In genomic region chr1:146478125-146478720, GRCh38 we compare ENCODE assay signal across 8 cellular contexts.
A peak's percentile ranks its signal among the peaks of the same experiment; 100 is the strongest.
DNase-seq lines count a peak whose midpoint lies in the region; ATAC-seq, FAIRE-seq and TF ChIP-seq lines count a peak whose summit lies in the region.
"Not testable (repeated sequence)": the region's sequence is repeated elsewhere in the genome, so short reads cannot be mapped to it uniquely, and the experiment has no call there.

No MANE protein-coding gene starts in this region.

- not testable (repeated sequence) for H3K4me3 Mint-ChIP-seq in Calu3 (ENCODE audit: low read depth, unreplicated experiment); naive thymus-derived CD8-positive, alpha-beta T cell

- peak; percentile 36 for TF ChIP-seq RAD21 in GM12878 (IDR thresholded peaks at IDR 0.05; ENCODE audit: insufficient read depth, low read depth, low read length)

- in situ Hi-C loops in GM12878 (cut with MboI) = not testable (repeated sequence)

- H3K36me3 Mint-ChIP-seq in Calu3 (ENCODE audit: insufficient read depth, unreplicated experiment); naive thymus-derived CD8-positive, alpha-beta T cell: not testable (repeated sequence)

- intact Hi-C loops in Calu3 (cut with micrococcal nuclease; ENCODE audit: unreplicated experiment); GM12878 (cut with micrococcal nuclease; ENCODE audit: unreplicated experiment); Right ventricle myocardium inferior (cut with DNase I): not testable (repeated sequence)

- RAD21 ChIA-PET in GM12878 (lab: Charles Lee; ENCODE audit: unreplicated experiment) = not testable (repeated sequence)

- peak; percentile 19 for DNase-seq in Calu3
- DNase-seq in HT1080 (ENCODE audit: low read depth) = peak; percentile 22
- DNase-seq in NCI-H69 (lab: John Stamatoyannopoulos, UW) = peak; percentile 22
- not testable (repeated sequence) for DNase-seq in GM12878 (ENCODE audit: low read depth, low spot score); Right ventricle myocardium inferior (ENCODE audit: missing footprints)
- DNase-seq in naive thymus-derived CD8-positive, alpha-beta T cell = peak in 9 of 10 donors; percentile 1 to 63 (median 34)
- DNase-seq in tibial nerve (ENCODE audit: low spot score in 2 of 2) = peak in 1 of 2 donors; percentile 10

- H3K9ac ChIP-seq in GM12878 (ENCODE audit: control insufficient read depth, insufficient read depth, low read length) = not testable (repeated sequence)

- H3K4me3 ChIP-seq in WI38 (ENCODE audit: low read depth, low read length); GM12878; tibial nerve: not testable (repeated sequence)

- H3K36me3 ChIP-seq in GM12878 (ENCODE audit: control insufficient read depth in 2 of 2, insufficient read depth in 2 of 2, low read length in 1 of 2); tibial nerve: not testable (repeated sequence)

- not testable (repeated sequence) for TF ChIP-seq POLR2A in GM12878 (IDR thresholded peaks at IDR 0.05; ENCODE audit: low read depth, low read length); tibial nerve (IDR thresholded peaks at IDR 0.05)

- not testable (repeated sequence) for H3K79me2 ChIP-seq in GM12878 (ENCODE audit: control insufficient read depth, insufficient read depth, low read length)

- ATAC-seq in GM12878 (peak; percentile 73), Right ventricle myocardium inferior (peak; percentile 37)
- ATAC-seq in naive thymus-derived CD8-positive, alpha-beta T cell = peak; percentile 69 to 79

- not testable (repeated sequence) for H3K4me1 Mint-ChIP-seq in Calu3 (ENCODE audit: low read depth, unreplicated experiment); naive thymus-derived CD8-positive, alpha-beta T cell

- SMC1A ChIA-PET in GM12878 (lab: Charles Lee; ENCODE audit: uncharacterized antibody, unreplicated experiment) = not testable (repeated sequence)

- BruUV-seq in Calu3 (replicated peaks; lab: Mats Ljungman, UMichigan); GM12878 (replicated peaks; lab: Mats Ljungman, UMichigan): not testable (repeated sequence)

- WGBS in GM12878 (ENCODE audit: insufficient coverage, insufficient replicate concordance, low lambda C conversion rate, missing lambda C conversion rate) = 18% methylated on average over 12 of the region's 12 CpGs
- 46 to 51% methylated on average over 12 of the region's 12 CpGs for WGBS in tibial nerve, 2 donors

- not testable (repeated sequence) for H3K27me3 Mint-ChIP-seq in Calu3 (ENCODE audit: unreplicated experiment); naive thymus-derived CD8-positive, alpha-beta T cell

- not testable (repeated sequence) for TF ChIP-seq EP300 in GM12878 (IDR thresholded peaks at IDR 0.05; ENCODE audit: borderline replicate concordance in 1 of 2, control insufficient read depth in 1 of 2, low read depth in 2 of 2, low read length in 2 of 2); tibial nerve (IDR thresholded peaks at IDR 0.05)

- peak; percentile 68 for TF ChIP-seq CTCF in Calu3 (IDR thresholded peaks at IDR 0.05; ENCODE audit: unreplicated experiment)
- peak; percentile 55 for TF ChIP-seq CTCF in WI38 (IDR thresholded peaks at IDR 0.05; ENCODE audit: low read depth, low read length)
- peak; percentile 37 to 48 (median 45); a peak in 5 of 6 replicates for TF ChIP-seq CTCF in GM12878 (IDR thresholded peaks at IDR 0.05 in 2 of 3, conservative IDR thresholded peaks at IDR 0.05 in 1 of 3; ENCODE audit: control insufficient read depth in 2 of 3, extremely low read depth in 1 of 3, insufficient read depth in 1 of 3, low read depth in 3 of 3, low read length in 3 of 3)
- peak; percentile 24 to 40 (median 28) for TF ChIP-seq CTCF in tibial nerve (IDR thresholded peaks at IDR 0.05)

- H2AFZ ChIP-seq in GM12878 (ENCODE audit: control insufficient read depth, low read depth, low read length) = not testable (repeated sequence)

- not testable (repeated sequence) for H3K4me2 ChIP-seq in GM12878 (ENCODE audit: control insufficient read depth, insufficient read depth)

- CTCF ChIA-PET in Calu3 (lab: Charles Lee); GM12878 (lab: Yijun Ruan, JAX): not testable (repeated sequence)

- H3K27ac Mint-ChIP-seq in Calu3 (ENCODE audit: unreplicated experiment); naive thymus-derived CD8-positive, alpha-beta T cell: not testable (repeated sequence)

- POLR2A ChIA-PET in GM12878 (lab: Charles Lee); naive thymus-derived CD8-positive, alpha-beta T cell (lab: Charles Lee): not testable (repeated sequence)

- H3K27me3 ChIP-seq in GM12878 (replicated peaks in 1 of 2; ENCODE audit: control insufficient read depth in 2 of 2, insufficient read depth in 2 of 2, low read length in 1 of 2); tibial nerve: not testable (repeated sequence)

- not testable (repeated sequence) for H3K4me1 ChIP-seq in GM12878 (ENCODE audit: control insufficient read depth, insufficient read depth, low read length); tibial nerve

- H4K20me1 ChIP-seq in GM12878 (ENCODE audit: control insufficient read depth, insufficient read depth) = not testable (repeated sequence)

- not testable (repeated sequence) for FAIRE-seq in GM12878 (lab: Jason Lieb, UNC)

- H3K27ac ChIP-seq in GM12878 (ENCODE audit: control insufficient read depth, insufficient read depth); tibial nerve: not testable (repeated sequence)

- not testable (repeated sequence) for H3K9me3 ChIP-seq in GM12878 (replicated peaks; ENCODE audit: control insufficient read depth, insufficient read depth, low read length); tibial nerve

- not testable (repeated sequence) for H3K9me3 Mint-ChIP-seq in Calu3 (ENCODE audit: low read depth, unreplicated experiment); naive thymus-derived CD8-positive, alpha-beta T cell

TF ChIP-seq in GM12878, 131 proteins besides CTCF, POLR2A, EP300 and RAD21:
- peak; percentile 45; the same call in 1 of the 2 replicates for TF ChIP-seq SMC3 (IDR thresholded peaks at IDR 0.05; ENCODE audit: borderline replicate concordance, low read length)
